Comparison of ENCODE assay signal across 1 cellular context in the genomic region with DNA sequence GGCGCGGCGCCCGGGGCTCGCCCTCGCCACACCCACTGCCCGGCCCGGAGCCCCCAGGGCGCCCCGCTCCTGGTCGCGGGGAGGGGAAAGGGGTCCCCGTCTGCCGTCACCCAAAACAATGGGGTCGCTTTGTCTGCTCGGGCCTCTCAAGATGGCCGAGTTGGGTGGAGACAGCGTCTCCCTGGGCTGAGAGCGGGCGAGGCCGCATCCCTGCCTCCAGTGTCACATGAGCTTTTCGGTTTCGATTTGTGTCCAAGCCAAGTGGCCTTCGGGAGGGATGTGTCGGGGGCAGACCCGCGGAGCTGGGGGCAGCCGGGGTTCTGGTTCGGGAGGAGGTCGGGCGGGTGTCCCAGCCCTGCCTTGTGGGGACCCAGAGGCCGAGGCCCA.
TF ChIP-seq lines count a peak whose summit lies in the region.

No MANE protein-coding gene starts in this region.

TF ChIP-seq in SK-N-SH, 30 proteins besides CTCF, POLR2A, EP300 and RAD21 (continued from another document):
- TF ChIP-seq, protein P1, sequence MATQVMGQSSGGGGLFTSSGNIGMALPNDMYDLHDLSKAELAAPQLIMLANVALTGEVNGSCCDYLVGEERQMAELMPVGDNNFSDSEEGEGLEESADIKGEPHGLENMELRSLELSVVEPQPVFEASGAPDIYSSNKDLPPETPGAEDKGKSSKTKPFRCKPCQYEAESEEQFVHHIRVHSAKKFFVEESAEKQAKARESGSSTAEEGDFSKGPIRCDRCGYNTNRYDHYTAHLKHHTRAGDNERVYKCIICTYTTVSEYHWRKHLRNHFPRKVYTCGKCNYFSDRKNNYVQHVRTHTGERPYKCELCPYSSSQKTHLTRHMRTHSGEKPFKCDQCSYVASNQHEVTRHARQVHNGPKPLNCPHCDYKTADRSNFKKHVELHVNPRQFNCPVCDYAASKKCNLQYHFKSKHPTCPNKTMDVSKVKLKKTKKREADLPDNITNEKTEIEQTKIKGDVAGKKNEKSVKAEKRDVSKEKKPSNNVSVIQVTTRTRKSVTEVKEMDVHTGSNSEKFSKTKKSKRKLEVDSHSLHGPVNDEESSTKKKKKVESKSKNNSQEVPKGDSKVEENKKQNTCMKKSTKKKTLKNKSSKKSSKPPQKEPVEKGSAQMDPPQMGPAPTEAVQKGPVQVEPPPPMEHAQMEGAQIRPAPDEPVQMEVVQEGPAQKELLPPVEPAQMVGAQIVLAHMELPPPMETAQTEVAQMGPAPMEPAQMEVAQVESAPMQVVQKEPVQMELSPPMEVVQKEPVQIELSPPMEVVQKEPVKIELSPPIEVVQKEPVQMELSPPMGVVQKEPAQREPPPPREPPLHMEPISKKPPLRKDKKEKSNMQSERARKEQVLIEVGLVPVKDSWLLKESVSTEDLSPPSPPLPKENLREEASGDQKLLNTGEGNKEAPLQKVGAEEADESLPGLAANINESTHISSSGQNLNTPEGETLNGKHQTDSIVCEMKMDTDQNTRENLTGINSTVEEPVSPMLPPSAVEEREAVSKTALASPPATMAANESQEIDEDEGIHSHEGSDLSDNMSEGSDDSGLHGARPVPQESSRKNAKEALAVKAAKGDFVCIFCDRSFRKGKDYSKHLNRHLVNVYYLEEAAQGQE (IDR thresholded peaks at IDR 0.05; ENCODE audit: low read depth, low read length): no peak
- TF ChIP-seq SMC3 (IDR thresholded peaks at IDR 0.05; ENCODE audit: low read depth, low read length) (no peak), EZH2phosphoT487 (IDR thresholded peaks at IDR 0.05; ENCODE audit: borderline replicate concordance, low read depth) (no peak), RCOR1 (IDR thresholded peaks at IDR 0.05; ENCODE audit: low read length) (no peak), GATA2 (CRISPR knock-in tag; IDR thresholded peaks at IDR 0.05) (no peak), NFIC (IDR thresholded peaks at IDR 0.05; ENCODE audit: borderline replicate concordance) (no peak), JUND (IDR thresholded peaks at IDR 0.05) (no peak), FOXJ3 (CRISPR knock-in tag; IDR thresholded peaks at IDR 0.05) (no peak), RFX5 (IDR thresholded peaks at IDR 0.05; ENCODE audit: low read length) (no peak), SIN3A (IDR thresholded peaks at IDR 0.05; ENCODE audit: borderline replicate concordance, low read depth, low read length) (peak; percentile 73; the same call in 1 of the 2 replicates), FOSL2 (IDR thresholded peaks at IDR 0.05; ENCODE audit: borderline replicate concordance, low read depth) (no peak), ELF1 (IDR thresholded peaks at IDR 0.05) (no peak)
- TF ChIP-seq, protein P2, sequence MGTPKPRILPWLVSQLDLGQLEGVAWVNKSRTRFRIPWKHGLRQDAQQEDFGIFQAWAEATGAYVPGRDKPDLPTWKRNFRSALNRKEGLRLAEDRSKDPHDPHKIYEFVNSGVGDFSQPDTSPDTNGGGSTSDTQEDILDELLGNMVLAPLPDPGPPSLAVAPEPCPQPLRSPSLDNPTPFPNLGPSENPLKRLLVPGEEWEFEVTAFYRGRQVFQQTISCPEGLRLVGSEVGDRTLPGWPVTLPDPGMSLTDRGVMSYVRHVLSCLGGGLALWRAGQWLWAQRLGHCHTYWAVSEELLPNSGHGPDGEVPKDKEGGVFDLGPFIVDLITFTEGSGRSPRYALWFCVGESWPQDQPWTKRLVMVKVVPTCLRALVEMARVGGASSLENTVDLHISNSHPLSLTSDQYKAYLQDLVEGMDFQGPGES (IDR thresholded peaks at IDR 0.05; ENCODE audit: low read depth, low read length): no peak
- TF ChIP-seq, protein P3, sequence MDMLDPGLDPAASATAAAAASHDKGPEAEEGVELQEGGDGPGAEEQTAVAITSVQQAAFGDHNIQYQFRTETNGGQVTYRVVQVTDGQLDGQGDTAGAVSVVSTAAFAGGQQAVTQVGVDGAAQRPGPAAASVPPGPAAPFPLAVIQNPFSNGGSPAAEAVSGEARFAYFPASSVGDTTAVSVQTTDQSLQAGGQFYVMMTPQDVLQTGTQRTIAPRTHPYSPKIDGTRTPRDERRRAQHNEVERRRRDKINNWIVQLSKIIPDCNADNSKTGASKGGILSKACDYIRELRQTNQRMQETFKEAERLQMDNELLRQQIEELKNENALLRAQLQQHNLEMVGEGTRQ (IDR thresholded peaks at IDR 0.05; ENCODE audit: borderline replicate concordance, low read depth, low read length): no peak
- TF ChIP-seq, protein P4, sequence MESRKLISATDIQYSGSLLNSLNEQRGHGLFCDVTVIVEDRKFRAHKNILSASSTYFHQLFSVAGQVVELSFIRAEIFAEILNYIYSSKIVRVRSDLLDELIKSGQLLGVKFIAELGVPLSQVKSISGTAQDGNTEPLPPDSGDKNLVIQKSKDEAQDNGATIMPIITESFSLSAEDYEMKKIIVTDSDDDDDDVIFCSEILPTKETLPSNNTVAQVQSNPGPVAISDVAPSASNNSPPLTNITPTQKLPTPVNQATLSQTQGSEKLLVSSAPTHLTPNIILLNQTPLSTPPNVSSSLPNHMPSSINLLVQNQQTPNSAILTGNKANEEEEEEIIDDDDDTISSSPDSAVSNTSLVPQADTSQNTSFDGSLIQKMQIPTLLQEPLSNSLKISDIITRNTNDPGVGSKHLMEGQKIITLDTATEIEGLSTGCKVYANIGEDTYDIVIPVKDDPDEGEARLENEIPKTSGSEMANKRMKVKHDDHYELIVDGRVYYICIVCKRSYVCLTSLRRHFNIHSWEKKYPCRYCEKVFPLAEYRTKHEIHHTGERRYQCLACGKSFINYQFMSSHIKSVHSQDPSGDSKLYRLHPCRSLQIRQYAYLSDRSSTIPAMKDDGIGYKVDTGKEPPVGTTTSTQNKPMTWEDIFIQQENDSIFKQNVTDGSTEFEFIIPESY (IDR thresholded peaks at IDR 0.05; ENCODE audit: borderline replicate concordance, low read depth): no peak
- TF ChIP-seq, protein P5, sequence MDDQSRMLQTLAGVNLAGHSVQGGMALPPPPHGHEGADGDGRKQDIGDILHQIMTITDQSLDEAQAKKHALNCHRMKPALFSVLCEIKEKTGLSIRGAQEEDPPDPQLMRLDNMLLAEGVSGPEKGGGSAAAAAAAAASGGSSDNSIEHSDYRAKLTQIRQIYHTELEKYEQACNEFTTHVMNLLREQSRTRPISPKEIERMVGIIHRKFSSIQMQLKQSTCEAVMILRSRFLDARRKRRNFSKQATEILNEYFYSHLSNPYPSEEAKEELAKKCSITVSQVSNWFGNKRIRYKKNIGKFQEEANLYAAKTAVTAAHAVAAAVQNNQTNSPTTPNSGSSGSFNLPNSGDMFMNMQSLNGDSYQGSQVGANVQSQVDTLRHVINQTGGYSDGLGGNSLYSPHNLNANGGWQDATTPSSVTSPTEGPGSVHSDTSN (IDR thresholded peaks at IDR 0.05): no peak
